In genomic region chr3:127077506-127078064, GRCh38 we compare ENCODE assay signal across 17 cellular contexts.
"Had no signal": no experiment of that assay in that cellular context is flagged by ENCODE, and none has a peak within 500 bp of the region (broad histone marks: within the 10 kb centered on the region; RNA-seq: fewer than 3 reads in every experiment).

No MANE protein-coding gene starts in this region.

- H3K36me3 ChIP-seq: adrenal gland, ascending aorta, brain microvascular endothelial cell, left ventricle myocardium inferior, tibial artery had no signal

- H3K9me3 ChIP-seq: adrenal gland, ascending aorta, left ventricle myocardium inferior, tibial artery had no signal

- H3K27ac ChIP-seq: adrenal gland, ascending aorta, brain microvascular endothelial cell, foreskin keratinocyte, left ventricle myocardium inferior, tibial artery had no signal

- H3K4me1 ChIP-seq: adrenal gland, left ventricle myocardium inferior had no signal

- H3K4me3 ChIP-seq: adrenal gland, ascending aorta, left ventricle myocardium inferior, tibial artery had no signal

- H3K27me3 ChIP-seq: adrenal gland, ascending aorta, brain microvascular endothelial cell, foreskin keratinocyte, tibial artery had no signal

- DNase-seq: activated CD4-positive, alpha-beta T cell treated with anti-CD3 and anti-CD28 coated beads for 1 hour; activated naive CD4-positive, alpha-beta T cell; activated T-cell treated with anti-CD3 and anti-CD28 coated beads, Interleukin-2, amount 50 U/mL, for 1 hour; adrenal gland; brain microvascular endothelial cell; central memory CD4-positive, alpha-beta T cell; dermis blood vessel endothelial cell; effector memory CD4-positive, alpha-beta T cell; foreskin keratinocyte; hippocampal formation; left ventricle myocardium inferior; midbrain; nucleus accumbens; stimulated activated CD4-positive, alpha-beta T cell treated with anti-CD3 and anti-CD28 coated beads, Interleukin-1b, Interleukin-23, amount 100 ng/mL, for 48 hours; substantia nigra had no signal

- ATAC-seq: foreskin keratinocyte had no signal
